In genomic region chr21:41431788-41432548, GRCh38 we compare ENCODE assay signal across 1 cellular context.
TF ChIP-seq lines count a peak whose summit lies in the region.

No MANE protein-coding gene starts in this region.

TF ChIP-seq in GM12878, 131 proteins besides CTCF, POLR2A, EP300 and RAD21 (continued from another document):
- TF ChIP-seq ATF2 (IDR thresholded peaks at IDR 0.05; ENCODE audit: low read length): peak; percentile 51; the same call in 1 of the 2 replicates
- no peak for TF ChIP-seq SRF (IDR thresholded peaks at IDR 0.05; ENCODE audit: low read depth in 2 of 2, low read length in 2 of 2)
